ENCODE assay signal across 28 cellular contexts in genomic region chr6:161372422-161372793, GRCh38.
"Had no signal": no experiment of that assay in that cellular context is flagged by ENCODE, and none has a peak within 500 bp of the region (broad histone marks: within the 10 kb centered on the region; RNA-seq: fewer than 3 reads in every experiment).

No MANE protein-coding gene starts in this region.

- H3K36me3 Mint-ChIP-seq: activated naive CD4-positive, alpha-beta T cell treated with anti-CD3 and anti-CD28 coated beads, Interleukin-2, amount 50 U/mL, for 24 hours; activated naive CD8-positive, alpha-beta T cell treated with anti-CD3 and anti-CD28 coated beads, Interleukin-2, amount 10 ng/mL, durations not matched to agents 7 days and 5 days had no signal

- H3K9me3 Mint-ChIP-seq: activated CD4-positive, alpha-beta T cell treated with anti-CD3 and anti-CD28 coated beads, Interleukin-2, amount 10 ng/mL, durations not matched to agents 24 days and 14 days; activated CD8-positive, alpha-beta T cell treated with anti-CD3 and anti-CD28 coated beads for 36 hours; activated naive CD4-positive, alpha-beta T cell treated with anti-CD3 and anti-CD28 coated beads, Interleukin-2, amount 50 U/mL, for 24 hours; activated naive CD8-positive, alpha-beta T cell treated with anti-CD3 and anti-CD28 coated beads, Interleukin-2, amount 10 ng/mL, durations not matched to agents 7 days and 5 days; activated T-cell treated with anti-CD3 and anti-CD28 coated beads, Interleukin-2, amount 50 U/mL, for 24 hours; activated T-helper 2 cell treated with anti-CD3 and anti-CD28 coated beads, Interferon-gamma antibody, Interleukin-2, Interleukin-4, amounts not matched to agents 10 μg/mL and 5 μg/mL and 100 μg/mL, durations not matched to agents 14 hours and 24 hours and 36 hours; T-helper 2 cell treated with Interferon-gamma antibody and Interleukin-4, amounts not matched to agents 5 μg/mL and 100 μg/mL, for 36 hours had no signal

- ATAC-seq: activated CD8-positive, alpha-beta T cell treated with anti-CD3 and anti-CD28 coated beads for 36 hours; Panc1 had no signal

- H3K4me1 Mint-ChIP-seq: activated CD4-positive, alpha-beta T cell treated with anti-CD3 and anti-CD28 coated beads, Interleukin-2, amount 10 ng/mL, durations not matched to agents 24 days and 14 days; activated naive CD4-positive, alpha-beta T cell treated with anti-CD3 and anti-CD28 coated beads, Interleukin-2, amount 50 U/mL, for 24 hours; activated naive CD8-positive, alpha-beta T cell treated with anti-CD3 and anti-CD28 coated beads, Interleukin-2, amount 10 ng/mL, durations not matched to agents 7 days and 5 days had no signal

- H3K27ac Mint-ChIP-seq: activated CD4-positive, alpha-beta T cell treated with anti-CD3 and anti-CD28 coated beads, Interleukin-2, amount 10 ng/mL, durations not matched to agents 24 days and 14 days; activated CD8-positive, alpha-beta T cell treated with anti-CD3 and anti-CD28 coated beads for 36 hours; activated naive CD4-positive, alpha-beta T cell treated with anti-CD3 and anti-CD28 coated beads, Interleukin-2, amount 50 U/mL, for 24 hours; activated naive CD8-positive, alpha-beta T cell treated with anti-CD3 and anti-CD28 coated beads, Interleukin-2, amount 10 ng/mL, durations not matched to agents 7 days and 5 days; activated T-cell treated with anti-CD3 and anti-CD28 coated beads, Interleukin-2, amount 50 U/mL, for 24 hours; activated T-helper 2 cell treated with anti-CD3 and anti-CD28 coated beads, Interferon-gamma antibody, Interleukin-2, Interleukin-4, amounts not matched to agents 10 μg/mL and 5 μg/mL and 100 μg/mL, durations not matched to agents 14 hours and 24 hours and 36 hours; T-helper 2 cell treated with Interferon-gamma antibody and Interleukin-4, amounts not matched to agents 5 μg/mL and 100 μg/mL, for 36 hours had no signal

- H3K9me3 ChIP-seq: ascending aorta, SJCRH30 had no signal

- H3K4me3 Mint-ChIP-seq: activated CD4-positive, alpha-beta T cell treated with anti-CD3 and anti-CD28 coated beads, Interleukin-2, amount 10 ng/mL, durations not matched to agents 24 days and 14 days; activated CD8-positive, alpha-beta T cell treated with anti-CD3 and anti-CD28 coated beads for 36 hours; activated naive CD4-positive, alpha-beta T cell treated with anti-CD3 and anti-CD28 coated beads, Interleukin-2, amount 50 U/mL, for 24 hours; activated naive CD8-positive, alpha-beta T cell treated with anti-CD3 and anti-CD28 coated beads, Interleukin-2, amount 10 ng/mL, durations not matched to agents 7 days and 5 days; activated T-cell treated with anti-CD3 and anti-CD28 coated beads, Interleukin-2, amount 50 U/mL, for 24 hours; T-helper 2 cell treated with Interferon-gamma antibody and Interleukin-4, amounts not matched to agents 5 μg/mL and 100 μg/mL, for 36 hours had no signal

- DNase-seq: activated CD4-positive, alpha-beta T cell treated with anti-CD3 and anti-CD28 coated beads, Interleukin-2, amount 10 ng/mL, durations not matched to agents 24 days and 14 days; activated CD4-positive, alpha-beta T cell treated with anti-CD3 and anti-CD28 coated beads, Interleukin-2, amount 50 U/mL, for 4 hours; activated CD8-positive, alpha-beta T cell treated with anti-CD3 and anti-CD28 coated beads for 36 hours; activated gamma-delta T cell; activated naive CD4-positive, alpha-beta T cell treated with Interleukin-2 at 50 U/mL for 16 hours; activated naive CD8-positive, alpha-beta T cell treated with anti-CD3 and anti-CD28 coated beads, Interleukin-2, amount 10 ng/mL, durations not matched to agents 7 days and 5 days; activated T-cell treated with anti-CD3 and anti-CD28 coated beads, Interleukin-2, amount 50 U/mL, for 24 hours; Karpas-422; KBM-7; NCI-H1105; NCI-H1417 treated with DMSO at 0.1 percent for 48 hours; NCI-H187 treated with DMSO at 0.1 percent for 48 hours; NCI-H2081; NCI-H2171 treated with DMSO at 0.1 percent for 48 hours; NCI-H2227 treated with DMSO at 0.1 percent for 48 hours; NCI-H446; NCI-H510A treated with DMSO at 0.1 percent for 48 hours; NCI-H526 treated with DMSO at 0.1 percent for 48 hours; NCI-H774; SHP77; SJCRH30 had no signal

- H3K27ac ChIP-seq: ascending aorta, cardiac muscle cell, SJCRH30, SK-N-MC had no signal

- H3K27me3 Mint-ChIP-seq: activated CD4-positive, alpha-beta T cell treated with anti-CD3 and anti-CD28 coated beads, Interleukin-2, amount 10 ng/mL, durations not matched to agents 24 days and 14 days; activated CD8-positive, alpha-beta T cell treated with anti-CD3 and anti-CD28 coated beads for 36 hours; activated naive CD4-positive, alpha-beta T cell treated with anti-CD3 and anti-CD28 coated beads, Interleukin-2, amount 50 U/mL, for 24 hours; activated naive CD8-positive, alpha-beta T cell treated with anti-CD3 and anti-CD28 coated beads, Interleukin-2, amount 10 ng/mL, durations not matched to agents 7 days and 5 days; activated T-cell treated with anti-CD3 and anti-CD28 coated beads, Interleukin-2, amount 50 U/mL, for 24 hours had no signal
